In the genomic region with DNA sequence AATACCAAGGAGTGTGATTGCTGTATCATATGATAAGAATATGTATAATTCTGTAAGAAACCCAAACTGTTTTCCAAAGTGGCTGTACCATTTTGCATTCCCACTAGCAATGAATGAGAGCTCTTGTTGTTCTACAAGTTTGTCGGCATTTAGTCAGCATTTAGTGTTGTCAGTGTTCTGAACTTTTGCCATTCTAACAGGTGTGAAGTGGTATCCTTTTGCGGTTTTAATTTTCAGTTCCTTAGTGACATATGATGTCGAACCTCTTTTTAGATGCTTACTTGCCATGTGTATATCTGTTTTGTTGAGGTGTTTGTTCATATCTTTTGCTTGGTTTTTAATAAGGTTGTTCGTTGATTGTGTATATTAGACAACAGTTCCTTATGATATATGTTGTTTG, we compare ENCODE assay signal across 29 cellular contexts.
"Had no signal": no experiment of that assay in that cellular context is flagged by ENCODE, and none has a peak within 500 bp of the region (broad histone marks: within the 10 kb centered on the region; RNA-seq: fewer than 3 reads in every experiment).

No MANE protein-coding gene starts in this region.

- H3K36me3 ChIP-seq: neutrophil, right lobe of liver, sigmoid colon, stomach, thoracic aorta, thyroid gland, tibial nerve, upper lobe of left lung, vagina had no signal

- H3K4me1 ChIP-seq: parathyroid adenoma, psoas muscle, right lobe of liver, sigmoid colon, stomach, thyroid gland, tibial nerve, upper lobe of left lung, vagina had no signal

- H3K9ac ChIP-seq: parathyroid adenoma had no signal

- H3K4me1 Mint-ChIP-seq: nephron progenitor cell; neural crest cell; stimulated activated effector memory CD8-positive, alpha-beta T cell treated with anti-CD3 and anti-CD28 coated beads, Interleukin-12 subunit alpha, Interleukin-12 subunit beta, amount 100 ng/mL, for 72 hours had no signal

- H3K27me3 Mint-ChIP-seq: natural killer cell treated with Interleukin-12 subunit alpha and Interleukin-12 subunit beta and Interleukin-15 and Interleukin-18, amount 100 ng/mL, for 72 hours; progenitor cell of endocrine pancreas; stimulated activated naive B cell treated with anti-CD40 and anti-IgM and Interleukin-4, amounts not matched to agents 10 μg/mL and 1 μg/mL and 100 μg/mL, for 72 hours; stimulated activated naive CD8-positive, alpha-beta T cell treated with anti-CD3 and anti-CD28 coated beads, Interleukin-15, Interleukin-2, amounts not matched to agents 100 ng/mL and 50 ng/mL, for 24 hours had no signal

- H3K4me3 Mint-ChIP-seq: natural killer cell treated with Interleukin-12 subunit alpha and Interleukin-12 subunit beta and Interleukin-15 and Interleukin-18, amount 100 ng/mL, for 72 hours; nephron progenitor cell; neural crest cell; stimulated activated effector memory CD8-positive, alpha-beta T cell treated with anti-CD3 and anti-CD28 coated beads, Interleukin-12 subunit alpha, Interleukin-12 subunit beta, amount 100 ng/mL, for 72 hours; stimulated activated naive B cell treated with anti-CD40 and anti-IgM and Interleukin-4, amounts not matched to agents 10 μg/mL and 1 μg/mL and 100 μg/mL, for 72 hours; stimulated activated naive CD8-positive, alpha-beta T cell treated with anti-CD3 and anti-CD28 coated beads, Interleukin-15, Interleukin-2, amounts not matched to agents 100 ng/mL and 50 ng/mL, for 24 hours had no signal

- H2AFZ ChIP-seq: parathyroid adenoma had no signal

- DNase-seq: nephron progenitor cell; nucleus accumbens; posterior cingulate gyrus; psoas muscle; right cardiac atrium; right lobe of liver; sigmoid colon; small intestine; stimulated activated CD4-positive, alpha-beta T cell treated with anti-CD3 and anti-CD28 coated beads, Interleukin-15, amount 100 ng/mL, for 24 hours; stimulated activated CD4-positive, alpha-beta T cell treated with anti-CD3 and anti-CD28 coated beads, Interleukin-2, amount 100 ng/mL, for 24 hours; stimulated activated CD4-positive, alpha-beta T cell treated with anti-CD3 and anti-CD28 coated beads, Interleukin-2, amount 100 ng/mL, for 48 hours; stimulated activated CD4-positive, alpha-beta T cell treated with anti-CD3 and anti-CD28 coated beads, Interleukin-4, amount 100 ng/mL, for 24 hours; stimulated activated naive B cell treated with anti-CD40 and anti-IgM and Interleukin-4, amounts not matched to agents 10 μg/mL and 1 μg/mL and 100 μg/mL, for 72 hours; stimulated activated naive CD4-positive, alpha-beta T cell treated with Interleukin-2 at 50 U/mL for 16 hours; stomach; thyroid gland; trophoblast cell; upper lobe of left lung had no signal

- H3K79me2 ChIP-seq: parathyroid adenoma had no signal

- H3K27ac Mint-ChIP-seq: natural killer cell treated with Interleukin-12 subunit alpha and Interleukin-12 subunit beta and Interleukin-15 and Interleukin-18, amount 100 ng/mL, for 72 hours; nephron progenitor cell; progenitor cell of endocrine pancreas; stimulated activated effector memory CD8-positive, alpha-beta T cell treated with anti-CD3 and anti-CD28 coated beads, Interleukin-12 subunit alpha, Interleukin-12 subunit beta, amount 100 ng/mL, for 72 hours; stimulated activated naive B cell treated with anti-CD40 and anti-IgM and Interleukin-4, amounts not matched to agents 10 μg/mL and 1 μg/mL and 100 μg/mL, for 72 hours; stimulated activated naive CD8-positive, alpha-beta T cell treated with anti-CD3 and anti-CD28 coated beads, Interleukin-15, Interleukin-2, amounts not matched to agents 100 ng/mL and 50 ng/mL, for 24 hours had no signal

- FAIRE-seq: small intestine, urothelium cell line had no signal

- H3K9me3 Mint-ChIP-seq: nephron progenitor cell; neural crest cell; stimulated activated naive B cell treated with anti-CD40 and anti-IgM and Interleukin-4, amounts not matched to agents 10 μg/mL and 1 μg/mL and 100 μg/mL, for 72 hours had no signal

- H3K36me3 Mint-ChIP-seq: stimulated activated effector memory CD8-positive, alpha-beta T cell treated with anti-CD3 and anti-CD28 coated beads, Interleukin-12 subunit alpha, Interleukin-12 subunit beta, amount 100 ng/mL, for 72 hours; stimulated activated naive B cell treated with anti-CD40 and anti-IgM and Interleukin-4, amounts not matched to agents 10 μg/mL and 1 μg/mL and 100 μg/mL, for 72 hours had no signal

- H3K27me3 ChIP-seq: neutrophil, right lobe of liver, sigmoid colon, stomach, thyroid gland, tibial nerve, upper lobe of left lung, vagina had no signal

- H3K27ac ChIP-seq: neutrophil, parathyroid adenoma, psoas muscle, right lobe of liver, sigmoid colon, stomach, thoracic aorta, thyroid gland, tibial nerve, upper lobe of left lung, vagina had no signal

- ATAC-seq: natural killer cell treated with Interleukin-12 subunit alpha and Interleukin-12 subunit beta and Interleukin-15 and Interleukin-18, amount 100 ng/mL, for 72 hours; psoas muscle; right cardiac atrium; right lobe of liver; stimulated activated effector memory CD8-positive, alpha-beta T cell treated with anti-CD3 and anti-CD28 coated beads, Interleukin-12 subunit alpha, Interleukin-12 subunit beta, amount 100 ng/mL, for 72 hours; stimulated activated naive B cell treated with anti-CD40 and anti-IgM and Interleukin-4, amounts not matched to agents 10 μg/mL and 1 μg/mL and 100 μg/mL, for 72 hours had no signal

- H3K4me3 ChIP-seq: psoas muscle, right lobe of liver, sigmoid colon, stomach, thoracic aorta, thyroid gland, tibial nerve, upper lobe of left lung, vagina had no signal

- H3K9me3 ChIP-seq: neutrophil, psoas muscle, right lobe of liver, sigmoid colon, thoracic aorta, thyroid gland, tibial nerve, upper lobe of left lung, vagina had no signal
